Comparison of ENCODE assay signal across 29 cellular contexts in genomic region chr5:162607879-162608278, GRCh38.
DNase-seq lines count a peak whose midpoint lies in the region; ATAC-seq, FAIRE-seq and TF ChIP-seq lines count a peak whose summit lies in the region.
"Had no signal": no experiment of that assay in that cellular context is flagged by ENCODE, and none has a peak within 500 bp of the region (broad histone marks: within the 10 kb centered on the region; RNA-seq: fewer than 3 reads in every experiment).

No MANE protein-coding gene starts in this region.

- DNase-seq in BE2C (no peak), HCT116 (ENCODE audit: low read depth, low spot score) (no peak), Panc1 (ENCODE audit: low read depth, low spot score) (no peak), glutamatergic neuron (no peak), T-helper 9 cell (no peak), islet precursor cell (no peak), GDM1 (lab: John Stamatoyannopoulos, UW) (no peak), GM12892 (ENCODE audit: insufficient read length) (no peak)
- DNase-seq: ACHN; activated B cell treated with CpG ODN at 0.5 μM for 24 hours; activated CD4-positive, alpha-beta memory T cell treated with anti-CD3 and anti-CD28 coated beads for 36 hours; activated naive CD4-positive, alpha-beta T cell treated with anti-CD3 and anti-CD28 coated beads, Interleukin-2, amount 50 U/mL, for 16 hours; activated T-cell treated with anti-CD3 and anti-CD28 coated beads, Interleukin-2, amount 50 U/mL, for 4 hours; anterior cingulate cortex; C1 segment of cervical spinal cord; DMS 273 treated with DMSO at 0.1 percent for 48 hours; H7; naive thymus-derived CD4-positive, alpha-beta T cell; NCI-H2107; NCI-H526; OCI-M1; stimulated activated CD4-positive, alpha-beta T cell treated with anti-CD3 and anti-CD28 coated beads, Interleukin-1b, Interleukin-23, amount 100 ng/mL, for 48 hours; stimulated activated naive CD4-positive, alpha-beta T cell had no signal

- H3K4me3 Mint-ChIP-seq in glutamatergic neuron (ENCODE audit: unreplicated experiment): no peak overlapping the region
- H3K4me3 Mint-ChIP-seq: activated B cell treated with CpG ODN at 0.5 μM for 24 hours; activated CD4-positive, alpha-beta memory T cell treated with anti-CD3 and anti-CD28 coated beads for 36 hours; activated T-cell treated with anti-CD3 and anti-CD28 coated beads, Interleukin-2, amount 50 U/mL, for 4 hours; central memory CD8-positive, alpha-beta T cell; naive thymus-derived CD4-positive, alpha-beta T cell had no signal

- H3K27me3 Mint-ChIP-seq in glutamatergic neuron (ENCODE audit: unreplicated experiment): no peaks in the 10 kb centered on the region
- H3K27me3 Mint-ChIP-seq: activated B cell treated with CpG ODN at 0.5 μM for 24 hours; activated CD4-positive, alpha-beta memory T cell treated with anti-CD3 and anti-CD28 coated beads for 36 hours; central memory CD8-positive, alpha-beta T cell; naive thymus-derived CD4-positive, alpha-beta T cell had no signal

- H3K27ac Mint-ChIP-seq in glutamatergic neuron (ENCODE audit: unreplicated experiment): no peak overlapping the region
- H3K27ac Mint-ChIP-seq: activated B cell treated with CpG ODN at 0.5 μM for 24 hours; activated CD4-positive, alpha-beta memory T cell treated with anti-CD3 and anti-CD28 coated beads for 36 hours; naive thymus-derived CD4-positive, alpha-beta T cell had no signal

- POLR2A ChIA-PET in HCT116 (lab: Charles Lee) (no interaction called here), Panc1 (lab: Charles Lee) (interaction anchor here (0.5 kb wide), 1 partner anchor 391 kb away, joined by 4 read pairs; no protein-coding TSS in a partner anchor)

- H3K4me1 ChIP-seq in BE2C: peaks cover 9% of the 10 kb centered on the region
- H3K4me1 ChIP-seq in HCT116 (ENCODE audit: control insufficient read depth in 1 of 2, insufficient read depth in 2 of 2, low read length in 2 of 2): no peaks in the 10 kb centered on the region
- no peaks in the 10 kb centered on the region for H3K4me1 ChIP-seq in Panc1 (ENCODE audit: control insufficient read depth, insufficient read depth, low read length)
- H3K4me1 ChIP-seq: gastroesophageal sphincter, parathyroid adenoma, SJCRH30 had no signal

- RAD21 ChIA-PET in HCT116 (lab: Charles Lee; ENCODE audit: low non-redundant PET in 1 of 2, low total read pairs in 2 of 2, uncharacterized antibody in 2 of 2, unreplicated experiment in 2 of 2): no interaction called here

- H2AFZ ChIP-seq in HCT116 (ENCODE audit: low read depth, low read length, poor library complexity, severe bottlenecking): no peak overlapping the region
- H2AFZ ChIP-seq: parathyroid adenoma had no signal

- no peak overlapping the region for H3K4me2 ChIP-seq in HCT116 (ENCODE audit: low read length)

- H3K36me3 ChIP-seq in BE2C (no peaks in the 10 kb centered on the region), HCT116 (ENCODE audit: control insufficient read depth in 1 of 2, insufficient read depth in 2 of 2, low read length in 2 of 2) (no peaks in the 10 kb centered on the region), Panc1 (ENCODE audit: control insufficient read depth, insufficient read depth, low read length) (no peaks in the 10 kb centered on the region)
- H3K36me3 ChIP-seq: gastroesophageal sphincter, SJCRH30, thoracic aorta had no signal

- no peaks in the 10 kb centered on the region for H3K4me1 Mint-ChIP-seq in glutamatergic neuron (ENCODE audit: low read depth, unreplicated experiment)
- H3K4me1 Mint-ChIP-seq: activated B cell treated with CpG ODN at 0.5 μM for 24 hours; central memory CD8-positive, alpha-beta T cell; naive thymus-derived CD4-positive, alpha-beta T cell had no signal

- no peaks in the 10 kb centered on the region for H3K9me3 Mint-ChIP-seq in glutamatergic neuron (ENCODE audit: unreplicated experiment)
- H3K9me3 Mint-ChIP-seq: activated B cell treated with CpG ODN at 0.5 μM for 24 hours; activated T-cell treated with anti-CD3 and anti-CD28 coated beads, Interleukin-2, amount 50 U/mL, for 4 hours had no signal

- no TSS peak for BruUV-seq in HCT116 (replicated peaks; lab: Mats Ljungman, UMichigan)
- no TSS peak for BruUV-seq in Panc1 (replicated peaks; lab: Mats Ljungman, UMichigan)

- H3K9me2 ChIP-seq in HCT116 (ENCODE audit: insufficient read depth): no peaks in the 10 kb centered on the region

- no peak for TF ChIP-seq RAD21 in HCT116 (IDR thresholded peaks at IDR 0.05; ENCODE audit: low read depth)

- TF ChIP-seq CTCF in BE2C (IDR thresholded peaks at IDR 0.05; ENCODE audit: low read depth, low read length): peak; percentile 31
- peak in 2 of 3 experiments; percentile 28 to 35; a peak in 3 of 6 replicates for TF ChIP-seq CTCF in HCT116 (IDR thresholded peaks at IDR 0.05 in 2 of 3, conservative IDR thresholded peaks at IDR 0.05 in 1 of 3; ENCODE audit: borderline replicate concordance in 1 of 3, insufficient read depth in 1 of 3, low read depth in 2 of 3, low read length in 2 of 3)
- TF ChIP-seq CTCF in Panc1 (IDR thresholded peaks at IDR 0.05): peak; percentile 37; the same call in 1 of the 2 replicates
- TF ChIP-seq CTCF in glutamatergic neuron (IDR thresholded peaks at IDR 0.05; ENCODE audit: partially characterized antibody, unreplicated experiment): peak; percentile 41

- in situ Hi-C loops in Panc1 (cut with HindIII; ENCODE audit: low pct_unique_long_range_greater_than_20kb, low sequenced_read_pairs): no loop called here

- H3K79me2 ChIP-seq in HCT116 (ENCODE audit: insufficient read depth, low read length): no peaks in the 10 kb centered on the region
- H3K79me2 ChIP-seq: parathyroid adenoma had no signal

- no peaks in the 10 kb centered on the region for H3K36me3 Mint-ChIP-seq in glutamatergic neuron (ENCODE audit: unreplicated experiment)
- H3K36me3 Mint-ChIP-seq: activated CD4-positive, alpha-beta memory T cell treated with anti-CD3 and anti-CD28 coated beads for 36 hours; naive thymus-derived CD4-positive, alpha-beta T cell had no signal

- intact Hi-C loops in HCT116 (cut with micrococcal nuclease) (no loop called here), Panc1 (cut with micrococcal nuclease; ENCODE audit: unreplicated experiment) (no loop called here)

- CTCF ChIA-PET in HCT116 (lab: Charles Lee) (no interaction called here), Panc1 (lab: Charles Lee) (no interaction called here)

- H3K9me3 ChIP-seq in BE2C (no peaks in the 10 kb centered on the region), HCT116 (ENCODE audit: control insufficient read depth in 1 of 2, insufficient read depth in 1 of 2, low read depth in 1 of 2, low read length in 2 of 2) (peaks cover 6 to 9% of the 10 kb centered on the region in 2 experiments; a peak in 2 of 4 replicates), Panc1 (ENCODE audit: control insufficient read depth, insufficient read depth, low read depth, low read length) (no peaks in the 10 kb centered on the region)
- H3K9me3 ChIP-seq: gastroesophageal sphincter, SJCRH30, thoracic aorta had no signal

- H3K27me3 ChIP-seq in BE2C (no peaks in the 10 kb centered on the region), HCT116 (ENCODE audit: insufficient read depth, low read length) (no peaks in the 10 kb centered on the region), Panc1 (ENCODE audit: control insufficient read depth, insufficient read depth, low read length) (no peaks in the 10 kb centered on the region)
- H3K27me3 ChIP-seq: gastroesophageal sphincter, SJCRH30 had no signal

- no peak for FAIRE-seq in GM12892 (lab: Jason Lieb, UNC)
- FAIRE-seq: HTR-8/SVneo had no signal

- H3K4me3 ChIP-seq in BE2C (ENCODE audit: low read depth, low read length) (no peak overlapping the region), HCT116 (replicated peaks in 1 of 2; ENCODE audit: low read depth in 1 of 2, low read length in 2 of 2) (no peak overlapping the region), Panc1 (ENCODE audit: low read depth in 2 of 2, low read length in 2 of 2) (no peak overlapping the region)
- H3K4me3 ChIP-seq: gastroesophageal sphincter, SJCRH30, thoracic aorta had no signal

- H3K27ac ChIP-seq in HCT116 (ENCODE audit: low read depth, low read length) (no peak overlapping the region), Panc1 (ENCODE audit: low read length) (no peak overlapping the region)
- H3K27ac ChIP-seq: gastroesophageal sphincter, parathyroid adenoma, SJCRH30, thoracic aorta had no signal

- no peak for ATAC-seq in HCT116
- ATAC-seq in Panc1: no peak
- ATAC-seq: activated T-cell treated with anti-CD3 and anti-CD28 coated beads, Interleukin-2, amount 50 U/mL, for 4 hours; gastroesophageal sphincter; naive thymus-derived CD4-positive, alpha-beta T cell had no signal

- no peak overlapping the region for H3K9ac ChIP-seq in HCT116 (ENCODE audit: low read length)
- H3K9ac ChIP-seq: parathyroid adenoma had no signal

- TF ChIP-seq POLR2A in HCT116 (IDR thresholded peaks at IDR 0.05; ENCODE audit: borderline replicate concordance, extremely low read depth, insufficient read depth, insufficient read length) (no peak), GM12892 (IDR thresholded peaks at IDR 0.05; ENCODE audit: low read depth, low read length) (no peak)

- H4K20me1 ChIP-seq in HCT116 (ENCODE audit: insufficient read depth): no peaks in the 10 kb centered on the region

TF ChIP-seq in HCT116, 20 proteins besides CTCF, POLR2A, EP300 and RAD21:
- TF ChIP-seq EZH2phosphoT487 (IDR thresholded peaks at IDR 0.05; ENCODE audit: borderline replicate concordance): no peak
- no peak for TF ChIP-seq REST (IDR thresholded peaks at IDR 0.05; ENCODE audit: low read depth)
TF ChIP-seq in HCT116: peak in this region for 0.
